ENCODE assay signal across 12 cellular contexts in the genomic region with DNA sequence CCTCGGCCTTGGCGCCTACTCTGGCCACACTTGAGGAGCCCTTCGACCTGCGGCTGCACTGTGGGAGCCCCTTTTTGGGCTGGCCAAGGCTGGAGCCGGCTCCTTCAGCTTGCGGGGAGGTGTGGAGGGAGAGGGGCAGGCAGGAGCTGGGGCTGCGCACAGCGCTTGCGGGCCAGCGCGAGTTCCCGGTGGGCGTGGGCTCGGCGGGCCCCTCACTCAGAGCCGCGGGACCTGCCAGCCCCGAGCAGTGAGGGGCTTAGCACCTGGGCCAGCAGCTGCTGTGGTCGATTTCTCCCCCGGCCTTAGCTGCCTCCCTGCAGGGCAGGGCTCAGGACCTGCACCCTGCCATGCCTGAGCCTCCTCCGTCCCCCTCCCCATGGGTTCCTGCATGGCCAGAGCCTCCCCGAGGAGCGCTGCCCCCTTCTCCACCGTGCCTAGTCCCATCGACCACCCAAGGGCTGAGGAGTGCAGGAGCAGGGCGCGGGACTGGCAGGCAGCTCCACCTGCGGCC.
"Had no signal": no experiment of that assay in that cellular context is flagged by ENCODE, and none has a peak within 500 bp of the region (broad histone marks: within the 10 kb centered on the region; RNA-seq: fewer than 3 reads in every experiment).

No MANE protein-coding gene starts in this region.

- H3K4me3 ChIP-seq: dorsolateral prefrontal cortex had no signal

- H3K4me1 Mint-ChIP-seq: activated naive CD8-positive, alpha-beta T cell treated with anti-CD3 and anti-CD28 coated beads for 36 hours; nephron; stimulated activated naive B cell treated with anti-CD40 and anti-IgM and Interleukin-4, amounts not matched to agents 10 μg/mL and 1 μg/mL and 100 μg/mL, for 72 hours had no signal

- H3K9ac ChIP-seq: SK-N-SH had no signal

- H3K9me3 ChIP-seq: SK-N-SH had no signal

- H3K27ac ChIP-seq: dorsolateral prefrontal cortex had no signal

- H3K4me3 Mint-ChIP-seq: activated naive CD8-positive, alpha-beta T cell treated with anti-CD3 and anti-CD28 coated beads for 36 hours; nephron; stimulated activated naive B cell treated with anti-CD40 and anti-IgM and Interleukin-4, amounts not matched to agents 10 μg/mL and 1 μg/mL and 100 μg/mL, for 72 hours had no signal

- H3K27ac Mint-ChIP-seq: activated naive CD8-positive, alpha-beta T cell treated with anti-CD3 and anti-CD28 coated beads for 36 hours; nephron; stimulated activated naive B cell treated with anti-CD40 and anti-IgM and Interleukin-4, amounts not matched to agents 10 μg/mL and 1 μg/mL and 100 μg/mL, for 72 hours had no signal

- H3K4me2 ChIP-seq: SK-N-SH had no signal

- DNase-seq: activated CD4-positive, alpha-beta T cell treated with anti-CD3 and anti-CD28 coated beads, Interleukin-2, amount 50 U/mL, for 1 hour; activated naive CD8-positive, alpha-beta T cell treated with anti-CD3 and anti-CD28 coated beads for 36 hours; activated T-cell treated with anti-CD3 and anti-CD28 coated beads for 4 hours; hippocampal formation; mammary epithelial cell; SK-N-SH; stimulated activated CD4-positive, alpha-beta T cell treated with anti-CD3 and anti-CD28 coated beads, Interleukin-1b, Interleukin-23, amount 100 ng/mL, for 48 hours; stimulated activated naive B cell treated with anti-CD40 and anti-IgM and Interleukin-4, amounts not matched to agents 10 μg/mL and 1 μg/mL and 100 μg/mL, for 72 hours; trophoblast cell had no signal

- FAIRE-seq: bronchial epithelial cell had no signal

- H3K27me3 ChIP-seq: dorsolateral prefrontal cortex had no signal

- H3K9me3 Mint-ChIP-seq: nephron had no signal

- ATAC-seq: stimulated activated naive B cell treated with anti-CD40 and anti-IgM and Interleukin-4, amounts not matched to agents 10 μg/mL and 1 μg/mL and 100 μg/mL, for 72 hours had no signal

- H3K36me3 Mint-ChIP-seq: activated naive CD8-positive, alpha-beta T cell treated with anti-CD3 and anti-CD28 coated beads for 36 hours; stimulated activated naive B cell treated with anti-CD40 and anti-IgM and Interleukin-4, amounts not matched to agents 10 μg/mL and 1 μg/mL and 100 μg/mL, for 72 hours had no signal

- H3K27me3 Mint-ChIP-seq: activated naive CD8-positive, alpha-beta T cell treated with anti-CD3 and anti-CD28 coated beads for 36 hours; stimulated activated naive B cell treated with anti-CD40 and anti-IgM and Interleukin-4, amounts not matched to agents 10 μg/mL and 1 μg/mL and 100 μg/mL, for 72 hours had no signal
